ENCODE assay signal across 8 cellular contexts in genomic region chr1:147225193-147225730, GRCh38. TPM values are rescaled to one million over a fixed set of nuclear protein-coding genes. Genes with fewer than 3 reads are reported as not detected.
DNase-seq lines count a peak whose midpoint lies in the region; ATAC-seq and TF ChIP-seq lines count a peak whose summit lies in the region.

FMO5 (minus strand) TSS chr1:147225339; CDS start chr1:147225029, 310 bp downstream.

- H3K27ac Mint-ChIP-seq in activated CD4-positive, alpha-beta T cell treated with anti-CD3 and anti-CD28 coated beads, Interleukin-2, amount 10 ng/mL, durations not matched to agents 24 days and 14 days = peak within 1 kb of the TSS; percentile 51

- peaks cover 11% of the 10 kb centered on the region for H3K4me1 Mint-ChIP-seq in activated CD4-positive, alpha-beta T cell treated with anti-CD3 and anti-CD28 coated beads, Interleukin-2, amount 10 ng/mL, durations not matched to agents 24 days and 14 days

- peak in 2 of 4 donors; percentile 25 to 33 for TF ChIP-seq CTCF in right lobe of liver (IDR thresholded peaks at IDR 0.05)

- H3K9me3 ChIP-seq in duodenal mucosa (ENCODE audit: control insufficient read depth in 1 of 2, low read length in 2 of 2) (no peaks in the 10 kb centered on the region), right lobe of liver (no peaks in the 10 kb centered on the region)

- peak; percentile 64 for ATAC-seq in GM21825 (IDR thresholded peaks at IDR 0.05; ENCODE audit: unreplicated experiment)
- peak; percentile 87 to 96 (median 92) for ATAC-seq in right lobe of liver

- H3K36me3 ChIP-seq in duodenal mucosa (ENCODE audit: control insufficient read depth in 1 of 2, insufficient read depth in 2 of 2, low read length in 2 of 2) (peaks cover 0 to 6% of the 10 kb centered on the region in 2 donors), right lobe of liver (peaks cover 0 to 32% (median 12%) of the 10 kb centered on the region in 4 donors)

- H3K9me3 Mint-ChIP-seq in activated CD4-positive, alpha-beta T cell treated with anti-CD3 and anti-CD28 coated beads, Interleukin-2, amount 10 ng/mL, durations not matched to agents 24 days and 14 days = no peaks in the 10 kb centered on the region

- TF ChIP-seq POLR2A in right lobe of liver (IDR thresholded peaks at IDR 0.05) = peak; percentile 47

- H3K4me1 ChIP-seq in duodenal mucosa (ENCODE audit: control insufficient read depth in 1 of 2, insufficient read depth in 2 of 2, low read length in 2 of 2) (peaks cover 0 to 7% of the 10 kb centered on the region in 2 donors), right lobe of liver (peaks cover 0 to 32% (median 2%) of the 10 kb centered on the region in 4 donors)

- DNase-seq in DMS79 treated with DMSO at 0.1 percent for 48 hours (lab: John Stamatoyannopoulos, UW) (peak; percentile 63), NCI-H187 (lab: John Stamatoyannopoulos, UW) (peak; percentile 61 to 71), right lobe of liver (peak; percentile 76 to 88 (median 86)), NCI-H446 (lab: John Stamatoyannopoulos, UW) (no peak)
- DNase-seq in activated CD4-positive, alpha-beta T cell treated with anti-CD3 and anti-CD28 coated beads, Interleukin-2, amount 10 ng/mL, durations not matched to agents 24 days and 14 days = peak; percentile 82
- DNase-seq in stimulated activated CD4-positive, alpha-beta T cell treated with anti-CD3 and anti-CD28 coated beads, Interleukin-4, amount 100 ng/mL, for 48 hours (ENCODE audit: low read depth in 2 of 2) = peak; percentile 17 to 27

- peak within 1 kb of the TSS; percentile 65 to 84 for H3K9ac ChIP-seq in duodenal mucosa (ENCODE audit: low read depth in 1 of 2, low read length in 2 of 2)

- peaks cover 12% of the 10 kb centered on the region for H3K27me3 Mint-ChIP-seq in activated CD4-positive, alpha-beta T cell treated with anti-CD3 and anti-CD28 coated beads, Interleukin-2, amount 10 ng/mL, durations not matched to agents 24 days and 14 days

- H3K36me3 Mint-ChIP-seq in activated CD4-positive, alpha-beta T cell treated with anti-CD3 and anti-CD28 coated beads, Interleukin-2, amount 10 ng/mL, durations not matched to agents 24 days and 14 days (ENCODE audit: low read depth) = no peaks in the 10 kb centered on the region

- H3K27me3 ChIP-seq in duodenal mucosa (ENCODE audit: control insufficient read depth in 1 of 2, insufficient read depth in 2 of 2, low read length in 2 of 2) (no peaks in the 10 kb centered on the region), right lobe of liver (no peaks in the 10 kb centered on the region)

- H3K4me3 ChIP-seq in duodenal mucosa (ENCODE audit: low read depth in 1 of 2, low read length in 2 of 2) (peak within 1 kb of the TSS; percentile 77 to 85), right lobe of liver (peak within 1 kb of the TSS; percentile 53 to 74 (median 62))

- H3K27ac ChIP-seq in duodenal mucosa (ENCODE audit: low read depth, low read length) = peak within 1 kb of the TSS; percentile 60
- peak within 1 kb of the TSS; percentile 78 to 91 (median 89) for H3K27ac ChIP-seq in right lobe of liver

- peak within 1 kb of the TSS; percentile 93 for H3K4me3 Mint-ChIP-seq in activated CD4-positive, alpha-beta T cell treated with anti-CD3 and anti-CD28 coated beads, Interleukin-2, amount 10 ng/mL, durations not matched to agents 24 days and 14 days

- 0% methylated on average over 15 of the region's 17 CpGs for WGBS in right lobe of liver (ENCODE audit: insufficient coverage, low coverage, low lambda C conversion rate, missing lambda C conversion rate)

- intact Hi-C loops in activated CD4-positive, alpha-beta T cell treated with anti-CD3 and anti-CD28 coated beads, Interleukin-2, amount 10 ng/mL, durations not matched to agents 24 days and 14 days (cut with micrococcal nuclease) = loop anchor here (1.0 kb wide), 1 partner anchor 17 kb away; the partner anchor contains the start of gene CHD1L
- intact Hi-C loops in right lobe of liver (cut with DNase I) = no loop called here

RNA-seq across cellular contexts. Expression of gene FMO5, which starts in this region (rescaled TPM):
- total RNA-seq in activated CD4-positive, alpha-beta T cell treated with anti-CD3 and anti-CD28 coated beads, Interleukin-2, amount 10 ng/mL, durations not matched to agents 24 days and 14 days = 0.12 TPM in 1 of 2 replicates, not detected in the other
- total RNA-seq in right lobe of liver = 100 to 1,000 TPM in 3 of 6 experiments, 10 to 100 TPM in 3; 55.0 to 482 (median 99.6) TPM

Comparison
In these comparisons a context has a peak if more than half of its experiments do, and no peak if none do; other contexts are left out.
1. RNA of gene FMO5 (total RNA-seq): 55.0 to 482 TPM in right lobe of liver; 0.12 TPM in activated CD4-positive, alpha-beta T cell treated with anti-CD3 and anti-CD28 coated beads, Interleukin-2, amount 10 ng/mL, durations not matched to agents 24 days and 14 days; every median in the first group is over 10 times any median in the second.
2. Peak in DNase-seq in activated CD4-positive, alpha-beta T cell treated with anti-CD3 and anti-CD28 coated beads, Interleukin-2, amount 10 ng/mL, durations not matched to agents 24 days and 14 days; RNA of the gene not detected or under 1 TPM.
3. DNase-seq: peak in DMS79 treated with DMSO at 0.1 percent for 48 hours (single experiment), NCI-H187 (2 of 2), right lobe of liver (3 of 3) and stimulated activated CD4-positive, alpha-beta T cell treated with anti-CD3 and anti-CD28 coated beads, Interleukin-4, amount 100 ng/mL, for 48 hours (2 of 2); none in NCI-H446 (0 of 2).